Comparison of ENCODE assay signal across 8 cellular contexts in the genomic region with DNA sequence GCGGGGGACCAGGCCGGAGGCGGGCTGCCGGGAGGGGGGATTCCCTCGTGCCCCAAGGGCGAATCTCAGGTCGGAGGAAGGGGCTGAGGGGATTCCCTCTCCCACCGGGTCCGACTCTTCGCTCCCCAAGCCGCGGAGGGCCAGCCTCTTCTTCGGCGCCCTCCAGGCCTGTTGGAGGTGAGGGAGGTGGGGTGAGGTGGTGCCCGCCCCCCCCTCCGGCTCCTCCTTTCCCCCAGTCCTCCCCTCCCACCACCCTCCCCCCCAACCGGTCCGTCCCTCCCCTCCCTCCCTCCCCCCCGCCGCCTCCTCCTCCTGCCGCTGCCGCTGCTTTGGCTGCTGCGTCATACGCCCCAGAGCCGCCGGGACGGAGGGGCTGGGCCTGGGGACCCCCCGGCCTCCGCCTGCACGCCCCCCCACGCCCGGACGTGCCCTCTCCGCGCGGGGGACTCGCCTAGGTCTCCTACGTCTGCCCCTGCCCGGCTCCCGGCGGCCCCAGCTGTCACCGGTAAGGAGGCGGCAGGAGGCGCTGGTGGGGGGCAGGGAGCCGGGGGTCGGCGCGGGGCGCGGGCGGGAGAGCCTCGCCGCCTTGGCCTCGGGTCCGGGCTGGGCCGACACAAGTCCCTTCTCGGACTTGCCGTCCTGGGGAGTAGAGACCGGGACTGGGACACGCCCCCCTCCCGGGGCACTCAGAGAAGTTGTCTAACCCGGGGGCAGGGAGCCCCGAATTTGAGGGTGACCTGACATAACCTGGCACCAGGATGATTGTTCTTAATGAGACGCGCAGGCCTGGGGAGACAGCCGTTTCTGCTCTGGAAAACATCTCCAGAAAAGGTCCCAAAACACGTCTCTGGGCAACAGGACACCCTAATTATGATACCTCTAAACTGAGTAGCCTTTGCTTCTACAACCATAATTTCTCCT. TPM values are rescaled to one million over a fixed set of nuclear protein-coding genes. Genes with fewer than 3 reads are reported as not detected.
A peak's percentile ranks its signal among the peaks of the same experiment; 100 is the strongest.
DNase-seq lines count a peak whose midpoint lies in the region; ATAC-seq and TF ChIP-seq lines count a peak whose summit lies in the region.

TSS of gene PHF1 (plus strand) at position 304 of the 921 bp plus-strand sequence. CDS start 1,250 bp downstream, outside the sequence.

- H3K27me3 Mint-ChIP-seq in T-helper 17 cell = no peaks in the 10 kb centered on the region

- intact Hi-C loops in dorsolateral prefrontal cortex (cut with DNase I) = loop anchor here (1.0 to 10.0 kb wide), 5 partner anchors 7 to 374 kb away; partner anchors contain the start of genes CUTA (in 2 of the 2), KIFC1 (in 2 of the 2), COL11A2 (in 1 of the 2) and LEMD2 (in 1 of the 2)
- intact Hi-C loops in lower leg skin (cut with DNase I; ENCODE audit: low total_unique reads) = no loop called here

- H3K36me3 ChIP-seq in stomach smooth muscle (ENCODE audit: control insufficient read depth in 2 of 2, insufficient read depth in 2 of 2, low read length in 2 of 2) = peaks cover 30 to 33% of the 10 kb centered on the region in 2 donors

- H3K27ac ChIP-seq in dorsolateral prefrontal cortex (peak within 1 kb of the TSS; percentile 84 to 100 (median 98)), stomach smooth muscle (ENCODE audit: low read length) (peak within 1 kb of the TSS; percentile 94)

- DNase-seq in NCI-H2081 (lab: John Stamatoyannopoulos, UW) = peak; percentile 67 to 80
- no peak for DNase-seq in NCI-H2081 treated with DMSO at 0.1 percent for 48 hours (lab: John Stamatoyannopoulos, UW)
- DNase-seq in HUDEP-2 (lab: John Stamatoyannopoulos, UW; ENCODE audit: unreplicated experiment in 76 of 76) = peak in 55 of 76 experiments; percentile 59 to 100 (median 86)
- peak in 1 of 3 donors; percentile 84 for DNase-seq in T-helper 17 cell
- peak in 5 of 10 donors; percentile 20 to 67 (median 56) for DNase-seq in dorsolateral prefrontal cortex
- peak in 1 of 2 donors; percentile 94 for DNase-seq in lower leg skin (ENCODE audit: low spot score in 2 of 2)

- ATAC-seq in GM21515 (IDR thresholded peaks at IDR 0.05; ENCODE audit: unreplicated experiment) (peak; percentile 28), T-helper 17 cell (peak; percentile 76)

- peaks cover 45% of the 10 kb centered on the region for H3K4me1 Mint-ChIP-seq in T-helper 17 cell

- H3K9me3 ChIP-seq in T-helper 17 cell (ENCODE audit: control insufficient read depth, low read length, poor library complexity, severe bottlenecking) = no peaks in the 10 kb centered on the region
- H3K9me3 ChIP-seq in stomach smooth muscle (ENCODE audit: control insufficient read depth in 2 of 2, low read length in 2 of 2) = no peaks in the 10 kb centered on the region

- no peaks in the 10 kb centered on the region for H3K27me3 ChIP-seq in dorsolateral prefrontal cortex
- H3K27me3 ChIP-seq in stomach smooth muscle (ENCODE audit: control insufficient read depth in 1 of 2, insufficient read depth in 2 of 2, low read length in 2 of 2) = no peaks in the 10 kb centered on the region

- TF ChIP-seq CTCF in dorsolateral prefrontal cortex (IDR thresholded peaks at IDR 0.05 in 54 of 56, conservative IDR thresholded peaks at IDR 0.05 in 2 of 56; ENCODE audit: low read depth in 1 of 56, partially characterized antibody in 56 of 56) (peak in 5 of 56 donors; percentile 7 to 17 (median 13)), lower leg skin (IDR thresholded peaks at IDR 0.05) (no peak)

- peaks cover 12% of the 10 kb centered on the region for H3K36me3 Mint-ChIP-seq in T-helper 17 cell (ENCODE audit: low read depth)

- H3K4me3 ChIP-seq in dorsolateral prefrontal cortex = peak within 1 kb of the TSS; percentile 61 to 99 (median 89)
- H3K4me3 ChIP-seq in lower leg skin (ENCODE audit: low read depth, poor library complexity, severe bottlenecking) = peak within 1 kb of the TSS; percentile 92
- H3K4me3 ChIP-seq in stomach smooth muscle (ENCODE audit: low read length in 2 of 2) = peak within 1 kb of the TSS; percentile 84 to 88

- peak within 1 kb of the TSS; percentile 96 for H3K4me3 Mint-ChIP-seq in T-helper 17 cell

- H3K4me1 ChIP-seq in stomach smooth muscle (ENCODE audit: control insufficient read depth, insufficient read depth, low read length) = peaks cover 39% of the 10 kb centered on the region

- H3K9ac ChIP-seq in stomach smooth muscle (ENCODE audit: low read length in 2 of 2) = peak within 1 kb of the TSS; percentile 88 to 93

- no peak for TF ChIP-seq POLR2A in lower leg skin (IDR thresholded peaks at IDR 0.05)

- 1 to 2% methylated on average over 24 to 30 of the region's 67 CpGs for WGBS in lower leg skin, 2 donors

- H3K27ac Mint-ChIP-seq in T-helper 17 cell = peak within 1 kb of the TSS; percentile 92

RNA-seq across cellular contexts. Expression of gene PHF1, which starts in this region (rescaled TPM):
- 100 to 1,000 TPM; 448 to 472 TPM for total RNA-seq in T-helper 17 cell
- 100 to 1,000 TPM in 37 of 120 experiments, 10 to 100 TPM in 83; 71.0 to 137 (median 93.5) TPM for total RNA-seq in dorsolateral prefrontal cortex
- total RNA-seq in lower leg skin = 10 to 100 TPM; 40.9 to 73.0 (median 64.8) TPM
